23 cellular contexts compared by ENCODE assay signal in the genomic region with DNA sequence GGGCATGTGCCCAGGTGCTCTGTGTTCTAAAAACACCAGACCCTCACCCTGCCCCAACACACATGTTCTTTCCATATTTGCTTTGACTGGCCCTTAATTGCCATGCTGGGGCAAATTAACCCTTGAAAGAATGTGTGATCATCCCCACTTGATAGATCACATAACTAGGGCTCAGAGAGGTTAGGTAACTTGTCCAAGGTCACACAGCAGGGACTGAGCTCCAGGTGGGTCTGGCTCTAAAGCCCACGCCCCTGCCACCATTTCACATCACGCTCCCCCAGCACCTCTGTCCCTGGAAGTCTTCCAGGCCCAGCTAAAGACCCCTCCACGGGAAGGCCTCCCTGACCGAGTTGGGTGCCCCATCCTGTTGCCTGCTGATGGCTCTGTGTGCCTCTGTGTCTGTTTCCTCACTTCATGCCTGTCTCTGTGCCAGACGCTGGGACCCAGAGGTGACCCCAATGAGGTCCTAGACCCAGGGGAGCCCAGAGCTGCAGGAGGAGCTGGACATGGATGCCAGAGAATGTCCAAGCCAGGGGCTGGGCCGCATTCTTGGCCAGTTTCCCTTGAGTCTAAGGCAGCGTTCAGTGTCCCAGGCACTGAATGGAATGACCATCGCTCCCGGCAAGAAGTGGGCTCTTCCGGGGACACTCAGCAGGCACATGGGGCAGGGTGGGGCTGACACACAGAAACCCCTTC.
DNase-seq lines count a peak whose midpoint lies in the region; TF ChIP-seq lines count a peak whose summit lies in the region.
"Had no signal": no experiment of that assay in that cellular context is flagged by ENCODE, and none has a peak within 500 bp of the region (broad histone marks: within the 10 kb centered on the region; RNA-seq: fewer than 3 reads in every experiment).

No MANE protein-coding gene starts in this region.

- H3K4me3 ChIP-seq in BLaER1 (no peak overlapping the region), choroid plexus epithelial cell (ENCODE audit: low read depth, low read length) (no peak overlapping the region), neural progenitor cell (no peak overlapping the region)
- H3K4me3 ChIP-seq: GM23248, psoas muscle, transverse colon had no signal

- H3K9ac ChIP-seq in BLaER1 = no peak overlapping the region
- no peak overlapping the region for H3K9ac ChIP-seq in neural progenitor cell
- H3K9ac ChIP-seq: GM23248 had no signal

- no peaks in the 10 kb centered on the region for H4K20me1 ChIP-seq in BLaER1
- no peaks in the 10 kb centered on the region for H4K20me1 ChIP-seq in neural progenitor cell (ENCODE audit: low read depth)

- no peaks in the 10 kb centered on the region for H3F3A ChIP-seq in neural progenitor cell (ENCODE audit: low read depth)

- H3K9me3 Mint-ChIP-seq in neural progenitor cell = no peaks in the 10 kb centered on the region
- H3K9me3 Mint-ChIP-seq in HFFc6 = no peaks in the 10 kb centered on the region
- H3K9me3 Mint-ChIP-seq: brain; CD14-positive monocyte; IgD-negative memory B cell; immature natural killer cell; stimulated activated memory B cell treated with anti-CD40 and anti-IgM and Interleukin-4, amounts not matched to agents 10 μg/mL and 1 μg/mL and 100 μg/mL, for 72 hours; T-helper 1 cell treated with Interleukin-12 subunit alpha and Interleukin-12 subunit beta and Interleukin-4 antibody, amounts not matched to agents 30 μg/mL and 1 μg/mL, for 36 hours had no signal

- H3K27ac ChIP-seq in BLaER1 (peak overlapping the region; percentile 49), neural progenitor cell (no peak overlapping the region)
- H3K27ac ChIP-seq: GM23248, psoas muscle, RWPE1, transverse colon had no signal

- H3K36me3 ChIP-seq in BLaER1 = no peaks in the 10 kb centered on the region
- H3K36me3 ChIP-seq in neural progenitor cell = no peaks in the 10 kb centered on the region
- H3K36me3 ChIP-seq: transverse colon had no signal

- peaks cover 64% of the 10 kb centered on the region for H3K4me1 ChIP-seq in BLaER1
- H3K4me1 ChIP-seq in neural progenitor cell = no peaks in the 10 kb centered on the region
- H3K4me1 ChIP-seq: psoas muscle, transverse colon had no signal

- H3K27me3 ChIP-seq in BLaER1 (no peaks in the 10 kb centered on the region), neural progenitor cell (no peaks in the 10 kb centered on the region)
- H3K27me3 ChIP-seq: transverse colon had no signal

- no peaks in the 10 kb centered on the region for H3K36me3 Mint-ChIP-seq in neural progenitor cell
- no peaks in the 10 kb centered on the region for H3K36me3 Mint-ChIP-seq in HFFc6 (ENCODE audit: low read depth)
- H3K36me3 Mint-ChIP-seq: brain; IgD-negative memory B cell; immature natural killer cell; stimulated activated memory B cell treated with anti-CD40 and anti-IgM and Interleukin-4, amounts not matched to agents 10 μg/mL and 1 μg/mL and 100 μg/mL, for 72 hours had no signal

- H3K27me3 Mint-ChIP-seq in neural progenitor cell (ENCODE audit: insufficient read depth, low read depth) (no peaks in the 10 kb centered on the region), HFFc6 (ENCODE audit: insufficient read depth) (peaks cover 19% of the 10 kb centered on the region)

- no peaks in the 10 kb centered on the region for H3K79me2 ChIP-seq in neural progenitor cell (ENCODE audit: low read depth)

- DNase-seq in 8988T (peak; percentile 14), choroid plexus epithelial cell (ENCODE audit: low read depth) (peak; percentile 18), neural progenitor cell (ENCODE audit: low spot score) (no peak), GM19240 (ENCODE audit: insufficient read length, low spot score) (no peak), NCI-H524 treated with DMSO at 0.1 percent for 48 hours (lab: John Stamatoyannopoulos, UW) (no peak), HFFc6 (no peak)
- DNase-seq: activated naive CD4-positive, alpha-beta T cell treated with Interleukin-2 at 50 U/mL for 16 hours; DMS79; immature natural killer cell; mesenchymal stem cell; NCI-H1092 treated with DMSO at 0.1 percent for 48 hours; NCI-H1694 treated with DMSO at 0.1 percent for 48 hours; NCI-H446 treated with DMSO at 0.1 percent for 48 hours; transverse colon had no signal

- no peaks in the 10 kb centered on the region for H3K9me3 ChIP-seq in BLaER1
- H3K9me3 ChIP-seq in neural progenitor cell (ENCODE audit: low read depth) = no peaks in the 10 kb centered on the region
- H3K9me3 ChIP-seq: psoas muscle, transverse colon had no signal

- peak overlapping the region; percentile 88; the same call in 1 of the 2 replicates for H3K4me2 ChIP-seq in BLaER1
- no peak overlapping the region for H3K4me2 ChIP-seq in neural progenitor cell

- no peak overlapping the region for H2AFZ ChIP-seq in neural progenitor cell (replicated peaks)
- H2AFZ ChIP-seq: GM23248 had no signal

- H3K4me3 Mint-ChIP-seq in neural progenitor cell = no peak overlapping the region
- H3K4me3 Mint-ChIP-seq in HFFc6 = no peak overlapping the region
- H3K4me3 Mint-ChIP-seq: brain; CD14-positive monocyte; IgD-negative memory B cell; immature natural killer cell; stimulated activated memory B cell treated with anti-CD40 and anti-IgM and Interleukin-4, amounts not matched to agents 10 μg/mL and 1 μg/mL and 100 μg/mL, for 72 hours; T-helper 1 cell treated with Interleukin-12 subunit alpha and Interleukin-12 subunit beta and Interleukin-4 antibody, amounts not matched to agents 30 μg/mL and 1 μg/mL, for 36 hours had no signal

- TF ChIP-seq CTCF in choroid plexus epithelial cell (conservative IDR thresholded peaks at IDR 0.05; ENCODE audit: low read depth, low read length) (no peak), neural progenitor cell (IDR thresholded peaks at IDR 0.05) (no peak), HFFc6 (IDR thresholded peaks at IDR 0.05) (no peak)

- H3K4me1 Mint-ChIP-seq in neural progenitor cell (no peaks in the 10 kb centered on the region), HFFc6 (ENCODE audit: low read depth) (no peaks in the 10 kb centered on the region)
- H3K4me1 Mint-ChIP-seq: brain; IgD-negative memory B cell; immature natural killer cell; stimulated activated memory B cell treated with anti-CD40 and anti-IgM and Interleukin-4, amounts not matched to agents 10 μg/mL and 1 μg/mL and 100 μg/mL, for 72 hours had no signal

- H3K27ac Mint-ChIP-seq in neural progenitor cell (peak overlapping the region; percentile 21), HFFc6 (no peak overlapping the region)
- H3K27ac Mint-ChIP-seq: brain; CD14-positive monocyte; IgD-negative memory B cell; immature natural killer cell; stimulated activated memory B cell treated with anti-CD40 and anti-IgM and Interleukin-4, amounts not matched to agents 10 μg/mL and 1 μg/mL and 100 μg/mL, for 72 hours; T-helper 1 cell treated with Interleukin-12 subunit alpha and Interleukin-12 subunit beta and Interleukin-4 antibody, amounts not matched to agents 30 μg/mL and 1 μg/mL, for 36 hours had no signal

Comparison
In these comparisons a context has a peak if more than half of its experiments do, and no peak if none do; other contexts are left out.
1. DNase-seq: peak in 8988T (single experiment) and choroid plexus epithelial cell (single experiment); none in neural progenitor cell (single experiment), GM19240 (single experiment), NCI-H524 treated with DMSO at 0.1 percent for 48 hours (single experiment) and HFFc6 (single experiment).